ENCODE assay signal across 1 cellular context in the genomic region with DNA sequence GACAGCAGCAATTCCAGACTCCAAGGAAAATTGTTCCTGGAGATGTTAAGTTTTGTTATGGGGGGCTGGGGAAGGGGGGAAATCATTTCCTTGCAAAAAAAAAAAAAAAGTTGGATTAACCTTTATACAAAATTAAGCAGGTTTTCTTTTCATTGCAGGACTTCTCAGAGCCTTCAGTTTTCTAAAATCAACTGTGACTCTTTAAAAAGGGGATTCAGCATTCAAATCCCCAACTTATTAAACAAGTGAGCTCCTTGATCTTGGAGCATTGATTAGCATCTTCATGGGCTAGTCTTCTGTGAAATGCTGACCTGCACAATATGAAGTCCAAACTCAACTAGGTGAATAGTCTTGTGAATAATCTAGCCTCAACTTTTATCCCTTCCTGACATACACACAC.
TF ChIP-seq lines count a peak whose summit lies in the region.

No MANE protein-coding gene starts in this region.

TF ChIP-seq in K562, 482 proteins besides CTCF, POLR2A, EP300 and RAD21:
- no peak for TF ChIP-seq PRMT5 (CRISPR knock-in tag; IDR thresholded peaks at IDR 0.05)
- TF ChIP-seq MAFG (tag; conservative IDR thresholded peaks at IDR 0.05): no peak
- peak; percentile 28 for TF ChIP-seq RBM25 (IDR thresholded peaks at IDR 0.05; ENCODE audit: low read depth, low read length, severe bottlenecking)
- peak; percentile 93 for TF ChIP-seq ZNF239 (CRISPR knock-in tag; IDR thresholded peaks at IDR 0.05)
TF ChIP-seq in K562: peak in this region for 2.
